11 cellular contexts compared by ENCODE assay signal in the genomic region with DNA sequence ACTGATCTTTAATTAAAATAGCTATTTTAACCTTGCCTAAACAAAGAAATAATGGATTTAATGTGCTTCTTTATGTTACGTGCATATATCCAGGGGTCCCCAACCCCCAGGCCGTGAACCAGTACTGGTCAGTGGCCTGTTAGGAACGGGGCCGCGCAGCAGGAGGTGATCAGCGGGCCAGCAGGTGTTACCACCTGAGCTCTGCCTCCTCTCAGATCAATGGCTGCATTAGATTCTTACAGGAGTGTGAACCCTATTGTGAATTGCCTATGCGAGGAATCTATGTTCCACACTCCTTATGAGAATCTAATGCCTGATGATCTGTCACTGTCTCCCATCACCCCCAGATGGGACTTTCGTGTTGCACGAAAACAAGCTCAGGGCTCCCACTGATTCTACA. TPM values are rescaled to one million over a fixed set of nuclear protein-coding genes. Genes with fewer than 3 reads are reported as not detected.
"Had no signal": no experiment of that assay in that cellular context is flagged by ENCODE, and none has a peak within 500 bp of the region (broad histone marks: within the 10 kb centered on the region; RNA-seq: fewer than 3 reads in every experiment).

No MANE protein-coding gene starts in this region.

- H3K9me3 ChIP-seq: HAP-1 had no signal

- DNase-seq: GM23248, GOT3, H7, H9, HCEC 1CT, HFFc6 had no signal

- ATAC-seq: GM23338, HCT116 had no signal

- H3K4me2 ChIP-seq: GM23338 had no signal

- H3K4me1 ChIP-seq: HAP-1 had no signal

- H3K27ac Mint-ChIP-seq: GM23338, H9, HFFc6 had no signal

- H3K4me3 Mint-ChIP-seq: GM23338, H9, HFFc6 had no signal

- H3K9me3 Mint-ChIP-seq: H9, HFFc6 had no signal

- FAIRE-seq: H1, H54 had no signal

- H3K27ac ChIP-seq: GM23248 had no signal

- H3K4me3 ChIP-seq: GM23248, GM23338, HAP-1 had no signal

RNA-seq across cellular contexts. Expression of gene CYP24A1, which starts 8.8 kb away (rescaled TPM):
- total RNA-seq: GM23338, H1, H9 had no signal
- polyA plus RNA-seq: H1 had no signal
